ENCODE assay signal across 2 cellular contexts in the genomic region with DNA sequence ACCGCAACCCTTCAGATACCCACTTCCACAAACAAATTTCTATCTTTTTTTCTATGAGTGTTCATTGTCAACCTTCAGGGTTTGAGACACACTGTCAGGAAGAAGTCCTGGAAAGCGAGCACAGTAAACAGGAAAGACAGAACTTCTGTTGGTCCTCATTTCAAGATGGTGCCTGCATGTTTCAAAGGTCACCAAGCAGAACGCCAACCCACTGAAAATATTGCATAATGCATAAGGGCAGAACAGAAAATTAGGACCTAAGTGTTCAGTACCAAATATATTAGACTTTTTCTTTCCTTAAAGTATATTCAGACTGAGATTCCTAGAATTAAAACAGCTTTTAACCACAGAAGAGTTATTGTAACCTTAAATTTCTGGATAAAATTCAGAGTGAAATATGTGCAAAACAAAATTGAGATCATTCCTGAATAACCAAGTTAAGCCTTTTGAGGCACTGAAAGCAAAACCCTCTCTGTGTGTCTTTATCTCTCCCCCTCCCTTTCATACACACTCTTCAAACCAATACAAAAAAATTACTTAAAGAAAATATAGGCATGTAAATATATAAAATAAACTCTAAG.
TF ChIP-seq lines count a peak whose summit lies in the region.

No MANE protein-coding gene starts in this region.

TF ChIP-seq in SK-N-SH, 30 proteins besides CTCF, POLR2A, EP300 and RAD21:
- TF ChIP-seq USF2 (IDR thresholded peaks at IDR 0.05; ENCODE audit: borderline replicate concordance, low read depth, low read length) (no peak), SIN3A (IDR thresholded peaks at IDR 0.05; ENCODE audit: borderline replicate concordance, low read depth, low read length) (no peak), ZBTB33 (IDR thresholded peaks at IDR 0.05; ENCODE audit: borderline replicate concordance, low read depth) (no peak), EZH2phosphoT487 (IDR thresholded peaks at IDR 0.05; ENCODE audit: borderline replicate concordance, low read depth) (no peak), TAF1 (IDR thresholded peaks at IDR 0.05; ENCODE audit: borderline replicate concordance, low read depth, low read length) (no peak), TCF12 (IDR thresholded peaks at IDR 0.05) (no peak), RFX5 (IDR thresholded peaks at IDR 0.05; ENCODE audit: low read length) (no peak), TEAD4 (IDR thresholded peaks at IDR 0.05; ENCODE audit: borderline replicate concordance, insufficient read depth) (no peak), NRF1 (IDR thresholded peaks at IDR 0.05; ENCODE audit: low read depth, low read length) (no peak), RCOR1 (IDR thresholded peaks at IDR 0.05; ENCODE audit: low read length) (no peak), YY1 (IDR thresholded peaks at IDR 0.05; ENCODE audit: low read depth) (no peak), SMC3 (IDR thresholded peaks at IDR 0.05; ENCODE audit: low read depth, low read length) (no peak), FOSL2 (IDR thresholded peaks at IDR 0.05; ENCODE audit: borderline replicate concordance, low read depth) (no peak), MXI1 (IDR thresholded peaks at IDR 0.05; ENCODE audit: low read depth, low read length) (no peak)
- TF ChIP-seq, protein P1, sequence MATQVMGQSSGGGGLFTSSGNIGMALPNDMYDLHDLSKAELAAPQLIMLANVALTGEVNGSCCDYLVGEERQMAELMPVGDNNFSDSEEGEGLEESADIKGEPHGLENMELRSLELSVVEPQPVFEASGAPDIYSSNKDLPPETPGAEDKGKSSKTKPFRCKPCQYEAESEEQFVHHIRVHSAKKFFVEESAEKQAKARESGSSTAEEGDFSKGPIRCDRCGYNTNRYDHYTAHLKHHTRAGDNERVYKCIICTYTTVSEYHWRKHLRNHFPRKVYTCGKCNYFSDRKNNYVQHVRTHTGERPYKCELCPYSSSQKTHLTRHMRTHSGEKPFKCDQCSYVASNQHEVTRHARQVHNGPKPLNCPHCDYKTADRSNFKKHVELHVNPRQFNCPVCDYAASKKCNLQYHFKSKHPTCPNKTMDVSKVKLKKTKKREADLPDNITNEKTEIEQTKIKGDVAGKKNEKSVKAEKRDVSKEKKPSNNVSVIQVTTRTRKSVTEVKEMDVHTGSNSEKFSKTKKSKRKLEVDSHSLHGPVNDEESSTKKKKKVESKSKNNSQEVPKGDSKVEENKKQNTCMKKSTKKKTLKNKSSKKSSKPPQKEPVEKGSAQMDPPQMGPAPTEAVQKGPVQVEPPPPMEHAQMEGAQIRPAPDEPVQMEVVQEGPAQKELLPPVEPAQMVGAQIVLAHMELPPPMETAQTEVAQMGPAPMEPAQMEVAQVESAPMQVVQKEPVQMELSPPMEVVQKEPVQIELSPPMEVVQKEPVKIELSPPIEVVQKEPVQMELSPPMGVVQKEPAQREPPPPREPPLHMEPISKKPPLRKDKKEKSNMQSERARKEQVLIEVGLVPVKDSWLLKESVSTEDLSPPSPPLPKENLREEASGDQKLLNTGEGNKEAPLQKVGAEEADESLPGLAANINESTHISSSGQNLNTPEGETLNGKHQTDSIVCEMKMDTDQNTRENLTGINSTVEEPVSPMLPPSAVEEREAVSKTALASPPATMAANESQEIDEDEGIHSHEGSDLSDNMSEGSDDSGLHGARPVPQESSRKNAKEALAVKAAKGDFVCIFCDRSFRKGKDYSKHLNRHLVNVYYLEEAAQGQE (IDR thresholded peaks at IDR 0.05; ENCODE audit: low read depth, low read length), result no peak

TF ChIP-seq in SK-N-SH treated with all-trans-retinoic acid at 6 μM for 48 hours, 23 proteins besides CTCF, POLR2A, EP300 and RAD21:
- TF ChIP-seq PATZ1 (CRISPR knock-in tag; IDR thresholded peaks at IDR 0.05; ENCODE audit: borderline replicate concordance), result no peak
- TF ChIP-seq, protein P2, sequence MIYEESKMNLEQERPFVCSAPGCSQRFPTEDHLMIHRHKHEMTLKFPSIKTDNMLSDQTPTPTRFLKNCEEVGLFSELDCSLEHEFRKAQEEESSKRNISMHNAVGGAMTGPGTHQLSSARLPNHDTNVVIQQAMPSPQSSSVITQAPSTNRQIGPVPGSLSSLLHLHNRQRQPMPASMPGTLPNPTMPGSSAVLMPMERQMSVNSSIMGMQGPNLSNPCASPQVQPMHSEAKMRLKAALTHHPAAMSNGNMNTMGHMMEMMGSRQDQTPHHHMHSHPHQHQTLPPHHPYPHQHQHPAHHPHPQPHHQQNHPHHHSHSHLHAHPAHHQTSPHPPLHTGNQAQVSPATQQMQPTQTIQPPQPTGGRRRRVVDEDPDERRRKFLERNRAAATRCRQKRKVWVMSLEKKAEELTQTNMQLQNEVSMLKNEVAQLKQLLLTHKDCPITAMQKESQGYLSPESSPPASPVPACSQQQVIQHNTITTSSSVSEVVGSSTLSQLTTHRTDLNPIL (CRISPR knock-in tag; IDR thresholded peaks at IDR 0.05; ENCODE audit: low read depth), result no peak
- TF ChIP-seq, protein P3, sequence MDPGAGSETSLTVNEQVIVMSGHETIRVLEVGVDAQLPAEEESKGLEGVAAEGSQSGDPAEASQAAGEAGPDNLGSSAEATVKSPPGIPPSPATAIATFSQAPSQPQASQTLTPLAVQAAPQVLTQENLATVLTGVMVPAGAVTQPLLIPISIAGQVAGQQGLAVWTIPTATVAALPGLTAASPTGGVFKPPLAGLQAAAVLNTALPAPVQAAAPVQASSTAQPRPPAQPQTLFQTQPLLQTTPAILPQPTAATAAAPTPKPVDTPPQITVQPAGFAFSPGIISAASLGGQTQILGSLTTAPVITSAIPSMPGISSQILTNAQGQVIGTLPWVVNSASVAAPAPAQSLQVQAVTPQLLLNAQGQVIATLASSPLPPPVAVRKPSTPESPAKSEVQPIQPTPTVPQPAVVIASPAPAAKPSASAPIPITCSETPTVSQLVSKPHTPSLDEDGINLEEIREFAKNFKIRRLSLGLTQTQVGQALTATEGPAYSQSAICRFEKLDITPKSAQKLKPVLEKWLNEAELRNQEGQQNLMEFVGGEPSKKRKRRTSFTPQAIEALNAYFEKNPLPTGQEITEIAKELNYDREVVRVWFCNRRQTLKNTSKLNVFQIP (CRISPR knock-in tag; IDR thresholded peaks at IDR 0.05; ENCODE audit: borderline replicate concordance, low read depth), result no peak
- no peak for TF ChIP-seq ARNTL (CRISPR knock-in tag; IDR thresholded peaks at IDR 0.05; ENCODE audit: borderline replicate concordance, low read depth)
- no peak for TF ChIP-seq TCF4 (CRISPR knock-in tag; IDR thresholded peaks at IDR 0.05; ENCODE audit: borderline replicate concordance)
- no peak for TF ChIP-seq ZNF70 (CRISPR knock-in tag; IDR thresholded peaks at IDR 0.05)
- TF ChIP-seq CSRNP3 (CRISPR knock-in tag; IDR thresholded peaks at IDR 0.05), result no peak
TF ChIP-seq in SK-N-SH treated with all-trans-retinoic acid at 6 μM for 48 hours: peak in this region for 0.
